Comparison of ENCODE assay signal across 31 cellular contexts in the genomic region with DNA sequence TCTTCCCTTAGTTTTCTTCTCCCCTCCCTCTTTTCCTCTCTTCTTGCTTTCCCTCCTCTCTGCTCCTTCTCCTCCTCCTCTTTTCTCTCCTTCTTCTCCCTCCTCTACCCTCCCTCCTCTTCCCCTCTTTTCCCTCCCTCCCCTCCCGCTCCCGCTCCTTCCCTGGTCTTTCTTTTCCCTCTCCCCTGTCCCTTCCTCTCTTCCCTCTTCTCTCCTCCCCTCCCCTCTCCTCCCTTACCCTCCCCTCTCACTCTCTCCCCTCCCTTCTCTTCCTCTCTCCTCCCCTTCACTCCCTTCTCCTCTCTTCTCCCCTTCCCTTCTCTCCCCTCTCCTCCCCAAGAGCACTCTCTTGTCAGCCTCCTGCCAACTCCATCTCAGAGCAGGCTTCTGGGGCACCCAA.
"Had no signal": no experiment of that assay in that cellular context is flagged by ENCODE, and none has a peak within 500 bp of the region (broad histone marks: within the 10 kb centered on the region; RNA-seq: fewer than 3 reads in every experiment).

No MANE protein-coding gene starts in this region.

- FAIRE-seq: astrocyte, bronchial epithelial cell, colon had no signal

- H3K9me3 Mint-ChIP-seq: activated CD4-positive, alpha-beta memory T cell treated with anti-CD3 and anti-CD28 coated beads, Interleukin-2, amount 10 ng/mL, durations not matched to agents 7 days and 5 days; activated CD4-positive, alpha-beta T cell treated with anti-CD3 and anti-CD28 coated beads, Interleukin-2, amount 10 ng/mL, durations not matched to agents 7 days and 5 days; activated naive CD4-positive, alpha-beta T cell treated with anti-CD3 and anti-CD28 coated beads, Interleukin-2, amount 10 ng/mL, durations not matched to agents 7 days and 5 days; activated naive CD4-positive, alpha-beta T cell treated with anti-CD3 and anti-CD28 coated beads, Interleukin-2, amount 50 U/mL, for 72 hours; activated naive CD8-positive, alpha-beta T cell treated with anti-CD3 and anti-CD28 coated beads, Interleukin-2, amount 10 ng/mL, durations not matched to agents 7 days and 5 days; activated T-cell treated with anti-CD3 and anti-CD28 coated beads, Interleukin-2, amount 50 U/mL, for 24 hours; activated T-cell treated with anti-CD3 and anti-CD28 coated beads, Interleukin-2, amount 50 U/mL, for 72 hours; effector memory CD8-positive, alpha-beta T cell; T-helper 2 cell treated with Interferon-gamma antibody and Interleukin-4, amounts not matched to agents 5 μg/mL and 100 μg/mL, for 36 hours had no signal

- DNase-seq: activated CD4-positive, alpha-beta memory T cell treated with anti-CD3 and anti-CD28 coated beads, Interleukin-2, amount 10 ng/mL, durations not matched to agents 7 days and 5 days; activated CD4-positive, alpha-beta T cell treated with anti-CD3 and anti-CD28 coated beads for 1 hour; activated CD4-positive, alpha-beta T cell treated with anti-CD3 and anti-CD28 coated beads for 4 hours; activated CD4-positive, alpha-beta T cell treated with anti-CD3 and anti-CD28 coated beads, Interleukin-2, amount 10 ng/mL, durations not matched to agents 7 days and 5 days; activated CD4-positive, alpha-beta T cell treated with anti-CD3 and anti-CD28 coated beads, Interleukin-2, amount 50 U/mL, for 4 hours; activated CD8-positive, alpha-beta memory T cell treated with anti-CD3 and anti-CD28 coated beads, Interleukin-2, amount 50 U/mL, for 48 hours; activated gamma-delta T cell; activated naive CD4-positive, alpha-beta T cell; activated naive CD4-positive, alpha-beta T cell treated with anti-CD3 and anti-CD28 coated beads, Interleukin-2, amount 10 ng/mL, durations not matched to agents 7 days and 5 days; activated naive CD8-positive, alpha-beta T cell treated with anti-CD3 and anti-CD28 coated beads, Interleukin-2, amount 10 ng/mL, durations not matched to agents 7 days and 5 days; activated T-cell treated with anti-CD3 and anti-CD28 coated beads for 4 hours; activated T-cell treated with anti-CD3 and anti-CD28 coated beads, Interleukin-2, amount 50 U/mL, for 24 hours; activated T-cell treated with anti-CD3 and anti-CD28 coated beads, Interleukin-2, amount 50 U/mL, for 72 hours; anterior cingulate cortex; brain microvascular endothelial cell; cortex of kidney; dermis blood vessel endothelial cell; effector CD4-positive, alpha-beta T cell; effector memory CD8-positive, alpha-beta T cell; erythroblast; foreskin keratinocyte; T-helper 1 cell; T-helper 17 cell; T1000 had no signal

- ATAC-seq: activated naive CD4-positive, alpha-beta T cell treated with anti-CD3 and anti-CD28 coated beads, Interleukin-2, amount 50 U/mL, for 72 hours; activated T-cell treated with anti-CD3 and anti-CD28 coated beads, Interleukin-2, amount 50 U/mL, for 72 hours; effector memory CD8-positive, alpha-beta T cell; foreskin keratinocyte; gastroesophageal sphincter; T-helper 17 cell had no signal

- H3K4me3 ChIP-seq: esophagus muscularis mucosa, gastroesophageal sphincter had no signal

- H3K27me3 ChIP-seq: brain microvascular endothelial cell, foreskin keratinocyte had no signal

- H3K4me3 Mint-ChIP-seq: activated CD4-positive, alpha-beta memory T cell treated with anti-CD3 and anti-CD28 coated beads, Interleukin-2, amount 10 ng/mL, durations not matched to agents 7 days and 5 days; activated CD4-positive, alpha-beta T cell treated with anti-CD3 and anti-CD28 coated beads, Interleukin-2, amount 10 ng/mL, durations not matched to agents 7 days and 5 days; activated naive CD4-positive, alpha-beta T cell treated with anti-CD3 and anti-CD28 coated beads, Interleukin-2, amount 10 ng/mL, durations not matched to agents 7 days and 5 days; activated naive CD8-positive, alpha-beta T cell treated with anti-CD3 and anti-CD28 coated beads, Interleukin-2, amount 10 ng/mL, durations not matched to agents 7 days and 5 days; activated T-cell treated with anti-CD3 and anti-CD28 coated beads, Interleukin-2, amount 50 U/mL, for 24 hours; activated T-cell treated with anti-CD3 and anti-CD28 coated beads, Interleukin-2, amount 50 U/mL, for 72 hours; effector memory CD8-positive, alpha-beta T cell; T-helper 17 cell; T-helper 2 cell treated with Interferon-gamma antibody and Interleukin-4, amounts not matched to agents 5 μg/mL and 100 μg/mL, for 36 hours had no signal

- H3K36me3 ChIP-seq: brain microvascular endothelial cell, esophagus muscularis mucosa, gastroesophageal sphincter had no signal

- H3K36me3 Mint-ChIP-seq: activated naive CD4-positive, alpha-beta T cell treated with anti-CD3 and anti-CD28 coated beads, Interleukin-2, amount 10 ng/mL, durations not matched to agents 7 days and 5 days; activated naive CD4-positive, alpha-beta T cell treated with anti-CD3 and anti-CD28 coated beads, Interleukin-2, amount 50 U/mL, for 72 hours; activated naive CD8-positive, alpha-beta T cell treated with anti-CD3 and anti-CD28 coated beads, Interleukin-2, amount 10 ng/mL, durations not matched to agents 7 days and 5 days had no signal

- H3K4me1 Mint-ChIP-seq: activated CD4-positive, alpha-beta memory T cell treated with anti-CD3 and anti-CD28 coated beads, Interleukin-2, amount 10 ng/mL, durations not matched to agents 7 days and 5 days; activated CD4-positive, alpha-beta T cell treated with anti-CD3 and anti-CD28 coated beads, Interleukin-2, amount 10 ng/mL, durations not matched to agents 7 days and 5 days; activated naive CD4-positive, alpha-beta T cell treated with anti-CD3 and anti-CD28 coated beads, Interleukin-2, amount 10 ng/mL, durations not matched to agents 7 days and 5 days; activated naive CD8-positive, alpha-beta T cell treated with anti-CD3 and anti-CD28 coated beads, Interleukin-2, amount 10 ng/mL, durations not matched to agents 7 days and 5 days; T-helper 17 cell had no signal

- H3K27ac ChIP-seq: brain microvascular endothelial cell, esophagus muscularis mucosa, foreskin keratinocyte, gastroesophageal sphincter had no signal

- H3K4me1 ChIP-seq: foreskin keratinocyte, gastroesophageal sphincter had no signal

- H3K27ac Mint-ChIP-seq: activated CD4-positive, alpha-beta memory T cell treated with anti-CD3 and anti-CD28 coated beads, Interleukin-2, amount 10 ng/mL, durations not matched to agents 7 days and 5 days; activated CD4-positive, alpha-beta T cell treated with anti-CD3 and anti-CD28 coated beads, Interleukin-2, amount 10 ng/mL, durations not matched to agents 7 days and 5 days; activated naive CD4-positive, alpha-beta T cell treated with anti-CD3 and anti-CD28 coated beads, Interleukin-2, amount 10 ng/mL, durations not matched to agents 7 days and 5 days; activated naive CD4-positive, alpha-beta T cell treated with anti-CD3 and anti-CD28 coated beads, Interleukin-2, amount 50 U/mL, for 72 hours; activated naive CD8-positive, alpha-beta T cell treated with anti-CD3 and anti-CD28 coated beads, Interleukin-2, amount 10 ng/mL, durations not matched to agents 7 days and 5 days; activated T-cell treated with anti-CD3 and anti-CD28 coated beads, Interleukin-2, amount 50 U/mL, for 24 hours; activated T-cell treated with anti-CD3 and anti-CD28 coated beads, Interleukin-2, amount 50 U/mL, for 72 hours; effector memory CD8-positive, alpha-beta T cell; T-helper 17 cell; T-helper 2 cell treated with Interferon-gamma antibody and Interleukin-4, amounts not matched to agents 5 μg/mL and 100 μg/mL, for 36 hours had no signal

- H3K9me3 ChIP-seq: esophagus muscularis mucosa, gastroesophageal sphincter had no signal
